18 cellular contexts compared by ENCODE assay signal in the genomic region with DNA sequence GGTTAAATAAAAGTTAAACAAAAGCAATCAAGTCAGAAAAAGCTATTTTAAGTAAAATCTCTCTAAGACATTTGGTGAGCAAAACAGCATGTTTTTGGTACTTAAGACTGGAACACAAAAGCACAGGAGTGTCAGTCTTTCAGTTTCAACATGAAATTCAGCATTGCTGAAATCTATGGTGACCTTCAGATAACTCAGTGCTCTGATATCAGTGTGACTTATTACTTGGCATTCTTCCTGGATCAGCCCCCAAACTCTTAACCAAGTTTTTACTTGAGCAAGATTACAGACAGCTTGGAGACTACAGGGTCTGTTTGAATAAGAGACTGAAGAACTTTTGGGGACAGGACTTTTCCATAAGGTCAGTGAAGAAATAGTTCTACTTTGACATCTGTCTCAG.
DNase-seq lines count a peak whose midpoint lies in the region; ATAC-seq and TF ChIP-seq lines count a peak whose summit lies in the region.
"Had no signal": no experiment of that assay in that cellular context is flagged by ENCODE, and none has a peak within 500 bp of the region (broad histone marks: within the 10 kb centered on the region; RNA-seq: fewer than 3 reads in every experiment).

No MANE protein-coding gene starts in this region.

- H3K36me3 Mint-ChIP-seq in GM23338 (ENCODE audit: low read depth): peaks cover 24% of the 10 kb centered on the region
- H3K36me3 Mint-ChIP-seq in neural progenitor cell: no peaks in the 10 kb centered on the region
- H3K36me3 Mint-ChIP-seq: CD4-positive, alpha-beta memory T cell had no signal

- H3F3A ChIP-seq in GM23338 (replicated peaks; ENCODE audit: low read depth): no peaks in the 10 kb centered on the region
- H3F3A ChIP-seq in neural progenitor cell (ENCODE audit: low read depth): peaks cover 21% of the 10 kb centered on the region

- TF ChIP-seq CTCF in GM23338 (conservative IDR thresholded peaks at IDR 0.05; ENCODE audit: low read depth in 2 of 2) (no peak), body of pancreas (IDR thresholded peaks at IDR 0.05) (no peak), neural progenitor cell (IDR thresholded peaks at IDR 0.05) (no peak)

- no peak for TF ChIP-seq POLR2A in body of pancreas (IDR thresholded peaks at IDR 0.05)

- no peaks in the 10 kb centered on the region for H3K27me3 ChIP-seq in GM23338 (ENCODE audit: insufficient read depth)
- no peaks in the 10 kb centered on the region for H3K27me3 ChIP-seq in HUES64 (ENCODE audit: insufficient read depth, low read length)
- no peaks in the 10 kb centered on the region for H3K27me3 ChIP-seq in body of pancreas
- no peaks in the 10 kb centered on the region for H3K27me3 ChIP-seq in neural progenitor cell

- H3K36me3 ChIP-seq in GM23338 (ENCODE audit: insufficient read depth) (no peaks in the 10 kb centered on the region), HUES64 (ENCODE audit: insufficient read depth, low read length) (no peaks in the 10 kb centered on the region), body of pancreas (replicated peaks in 1 of 2; ENCODE audit: insufficient read depth in 1 of 2, low read depth in 2 of 2) (no peaks in the 10 kb centered on the region), neural progenitor cell (peaks cover 10% of the 10 kb centered on the region)

- intact Hi-C loops in body of pancreas (cut with DNase I): no loop called here

- no peaks in the 10 kb centered on the region for H4K20me1 ChIP-seq in GM23338 (replicated peaks; ENCODE audit: insufficient read depth)
- no peaks in the 10 kb centered on the region for H4K20me1 ChIP-seq in neural progenitor cell (ENCODE audit: low read depth)

- peak overlapping the region; percentile 14; the same call in 1 of the 2 replicates for H3K4me2 ChIP-seq in GM23338
- peak overlapping the region; percentile 14 for H3K4me2 ChIP-seq in neural progenitor cell

- H3K9ac ChIP-seq in HUES64 (ENCODE audit: low read depth, low read length) (no peak overlapping the region), neural progenitor cell (no peak overlapping the region)

- H2AFZ ChIP-seq in GM23338: peak overlapping the region; percentile 29; the same call in 1 of the 2 replicates
- peak overlapping the region; percentile 81 for H2AFZ ChIP-seq in neural progenitor cell (replicated peaks)

- ATAC-seq in GM23338 (no peak), body of pancreas (peak; percentile 38), HG03196 (IDR thresholded peaks at IDR 0.05; ENCODE audit: unreplicated experiment) (no peak)
- ATAC-seq: HepG2 had no signal

- H3K4me1 ChIP-seq in GM23338 (ENCODE audit: insufficient read depth): peaks cover 32% of the 10 kb centered on the region
- peaks cover 32% of the 10 kb centered on the region for H3K4me1 ChIP-seq in HUES64 (ENCODE audit: insufficient read depth, low read length)
- H3K4me1 ChIP-seq in body of pancreas: peaks cover 45% of the 10 kb centered on the region
- peaks cover 42% of the 10 kb centered on the region for H3K4me1 ChIP-seq in neural progenitor cell

- H3K27ac ChIP-seq in GM23338 (ENCODE audit: low read depth): no peak overlapping the region
- peak overlapping the region; percentile 50; the same call in 1 of the 2 replicates for H3K27ac ChIP-seq in HUES64 (ENCODE audit: low read depth, low read length)
- H3K27ac ChIP-seq in body of pancreas: no peak overlapping the region
- peak overlapping the region; percentile 53 for H3K27ac ChIP-seq in neural progenitor cell
- H3K27ac ChIP-seq: C4-2B had no signal

- H3K4me3 ChIP-seq in GM23338 (no peak overlapping the region), HUES64 (ENCODE audit: low read length) (no peak overlapping the region), body of pancreas (no peak overlapping the region), neural progenitor cell (no peak overlapping the region)

- H3K79me2 ChIP-seq in GM23338 (replicated peaks; ENCODE audit: insufficient read depth) (no peaks in the 10 kb centered on the region), neural progenitor cell (ENCODE audit: low read depth) (no peaks in the 10 kb centered on the region)

- peaks cover 6% of the 10 kb centered on the region; the same call in 1 of the 2 replicates for H3K9me2 ChIP-seq in GM23338 (ENCODE audit: insufficient read depth)

- H3K27ac Mint-ChIP-seq in GM23338: no peak overlapping the region
- H3K27ac Mint-ChIP-seq in neural progenitor cell: peak overlapping the region; percentile 79
- H3K27ac Mint-ChIP-seq: B cell; CD4-positive, alpha-beta memory T cell; HFFc6 had no signal

- H3K4me3 Mint-ChIP-seq in GM23338: no peak overlapping the region
- H3K4me3 Mint-ChIP-seq in neural progenitor cell: no peak overlapping the region
- H3K4me3 Mint-ChIP-seq: B cell; CD4-positive, alpha-beta memory T cell; HFFc6 had no signal

- peaks cover 26% of the 10 kb centered on the region for H3K9me3 ChIP-seq in HUES64 (ENCODE audit: insufficient read depth, low read depth, low read length)
- H3K9me3 ChIP-seq in body of pancreas: no peaks in the 10 kb centered on the region
- H3K9me3 ChIP-seq in neural progenitor cell (ENCODE audit: low read depth): peaks cover 12% of the 10 kb centered on the region

- H3K9me3 Mint-ChIP-seq in GM23338 (peaks cover 30% of the 10 kb centered on the region), neural progenitor cell (peaks cover 16% of the 10 kb centered on the region)
- H3K9me3 Mint-ChIP-seq: HFFc6 had no signal

- H3K27me3 Mint-ChIP-seq in GM23338 (ENCODE audit: insufficient read depth, low read depth, poor library complexity): peaks cover 4% of the 10 kb centered on the region
- H3K27me3 Mint-ChIP-seq in neural progenitor cell (ENCODE audit: insufficient read depth, low read depth): peaks cover 2% of the 10 kb centered on the region
- H3K27me3 Mint-ChIP-seq: B cell; CD4-positive, alpha-beta memory T cell had no signal

- DNase-seq in GM23338 (ENCODE audit: low spot score) (no peak), body of pancreas (no peak), neural progenitor cell (ENCODE audit: low spot score) (no peak), NCI-H2227 (lab: John Stamatoyannopoulos, UW; ENCODE audit: unreplicated experiment) (no peak), ureter (ENCODE audit: low spot score) (no peak)
- DNase-seq: CD4-positive, alpha-beta memory T cell; COR-L47; DMS153; DMS79 treated with DMSO at 0.1 percent for 48 hours; EL; GOT3; HCEC 1CT; HFFc6 had no signal

- peaks cover 31% of the 10 kb centered on the region for H3K4me1 Mint-ChIP-seq in GM23338
- peaks cover 20% of the 10 kb centered on the region for H3K4me1 Mint-ChIP-seq in neural progenitor cell
- H3K4me1 Mint-ChIP-seq: B cell; CD4-positive, alpha-beta memory T cell had no signal

TF ChIP-seq in GM23338, 12 proteins besides CTCF, POLR2A, EP300 and RAD21 (continues in another document):
- TF ChIP-seq ZNF114 (CRISPR knock-in tag; IDR thresholded peaks at IDR 0.05) (no peak), CREB1 (CRISPR knock-in tag; IDR thresholded peaks at IDR 0.05; ENCODE audit: low read depth) (no peak), JUNB (IDR thresholded peaks at IDR 0.05; ENCODE audit: unreplicated experiment) (no peak)
- TF ChIP-seq, protein P1, sequence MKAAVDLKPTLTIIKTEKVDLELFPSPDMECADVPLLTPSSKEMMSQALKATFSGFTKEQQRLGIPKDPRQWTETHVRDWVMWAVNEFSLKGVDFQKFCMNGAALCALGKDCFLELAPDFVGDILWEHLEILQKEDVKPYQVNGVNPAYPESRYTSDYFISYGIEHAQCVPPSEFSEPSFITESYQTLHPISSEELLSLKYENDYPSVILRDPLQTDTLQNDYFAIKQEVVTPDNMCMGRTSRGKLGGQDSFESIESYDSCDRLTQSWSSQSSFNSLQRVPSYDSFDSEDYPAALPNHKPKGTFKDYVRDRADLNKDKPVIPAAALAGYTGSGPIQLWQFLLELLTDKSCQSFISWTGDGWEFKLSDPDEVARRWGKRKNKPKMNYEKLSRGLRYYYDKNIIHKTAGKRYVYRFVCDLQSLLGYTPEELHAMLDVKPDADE (IDR thresholded peaks at IDR 0.05): no peak

Comparison
In these comparisons a context has a peak if more than half of its experiments do, and no peak if none do; other contexts are left out.
1. H3K27ac ChIP-seq: peak in HUES64 (single experiment) and neural progenitor cell (single experiment); none in GM23338 (single experiment) and body of pancreas (0 of 4).